ENCODE assay signal across 7 cellular contexts in the genomic region with DNA sequence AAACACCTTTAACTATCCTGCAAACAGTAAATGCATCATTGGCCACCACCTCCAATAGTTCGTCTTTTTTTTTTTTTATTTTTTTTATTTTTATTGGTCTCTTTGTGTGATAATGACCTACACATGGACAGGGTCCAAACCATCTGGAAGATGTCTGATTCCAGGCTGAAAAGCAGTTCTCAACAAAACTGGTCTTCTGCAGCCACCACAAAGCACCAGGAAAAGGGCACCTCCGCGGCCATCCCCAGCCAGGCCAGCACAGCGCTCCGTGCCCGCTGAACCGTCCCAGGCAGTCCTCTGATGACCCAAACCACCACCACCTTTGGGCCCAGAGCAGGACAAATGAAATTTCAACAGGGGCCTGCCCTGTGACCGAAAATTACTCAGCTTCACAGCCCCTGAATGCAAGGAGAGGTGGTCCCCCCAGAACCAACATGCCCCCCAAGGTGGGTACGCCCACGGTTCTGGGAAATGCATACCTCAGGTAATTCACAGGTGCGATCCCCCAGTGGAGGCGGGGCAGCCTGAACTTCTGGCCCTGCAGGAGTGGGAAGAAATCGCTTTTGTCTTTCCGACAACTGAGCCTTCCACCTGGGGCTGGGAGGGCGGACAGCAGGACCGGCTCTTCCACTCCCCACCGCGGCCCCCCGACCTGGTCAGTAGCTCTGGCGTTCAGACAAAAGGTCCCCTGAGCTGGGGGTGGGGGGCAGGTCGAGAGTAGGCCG. TPM values are rescaled to one million over a fixed set of nuclear protein-coding genes. Genes with fewer than 3 reads are reported as not detected.
DNase-seq lines count a peak whose midpoint lies in the region; ATAC-seq and TF ChIP-seq lines count a peak whose summit lies in the region.

No MANE protein-coding gene starts in this region.

- no peak for TF ChIP-seq CTCF in dorsolateral prefrontal cortex (IDR thresholded peaks at IDR 0.05 in 54 of 56, conservative IDR thresholded peaks at IDR 0.05 in 2 of 56; ENCODE audit: low read depth in 1 of 56, partially characterized antibody in 56 of 56)

- H3K79me2 ChIP-seq in GM23248 (ENCODE audit: insufficient read depth), result no peaks in the 10 kb centered on the region; the same call in 1 of the 2 replicates

- peak overlapping the region; percentile 82 for H3K4me3 ChIP-seq in GM23248
- H3K4me3 ChIP-seq in dorsolateral prefrontal cortex, result peak overlapping the region; percentile 49 to 82 (median 71)
- peak overlapping the region; percentile 95 for H3K4me3 ChIP-seq in naive thymus-derived CD4-positive, alpha-beta T cell (ENCODE audit: low read length)

- no peaks in the 10 kb centered on the region for H3K27me3 ChIP-seq in GM23248 (replicated peaks; ENCODE audit: insufficient read depth)
- peaks cover 0 to 11% (median 0%) of the 10 kb centered on the region in 45 donors for H3K27me3 ChIP-seq in dorsolateral prefrontal cortex
- H3K27me3 ChIP-seq in naive thymus-derived CD4-positive, alpha-beta T cell (ENCODE audit: control insufficient read depth in 2 of 2, insufficient read depth in 2 of 2, low read length in 2 of 2), result no peaks in the 10 kb centered on the region

- H3K9me3 ChIP-seq in GM23248 (ENCODE audit: low read depth), result no peaks in the 10 kb centered on the region
- no peaks in the 10 kb centered on the region for H3K9me3 ChIP-seq in naive thymus-derived CD4-positive, alpha-beta T cell (ENCODE audit: control insufficient read depth in 2 of 3, low read length in 3 of 3)

- 0 out of 2 replicates have a peak, but pooled peaks cover 7% of the 10 kb centered on the region for H3F3A ChIP-seq in GM23248 (ENCODE audit: insufficient read depth)

- H3K27ac ChIP-seq in GM23248 (no peak overlapping the region), dorsolateral prefrontal cortex (peak overlapping the region in 54 of 59 donors; percentile 6 to 92 (median 75))
- H3K27ac ChIP-seq in naive thymus-derived CD4-positive, alpha-beta T cell (ENCODE audit: low read depth, low read length), result peak overlapping the region; percentile 94

- peaks cover 23 to 50% (median 43%) of the 10 kb centered on the region in 7 donors for H3K4me1 Mint-ChIP-seq in naive thymus-derived CD4-positive, alpha-beta T cell

- intact Hi-C loops in dorsolateral prefrontal cortex (cut with DNase I) (loop anchor here (5.0 to 10.0 kb wide), 2 partner anchors 208 to 210 kb away; no protein-coding TSS in a partner anchor), head of caudate nucleus (cut with DNase I) (no loop called here)
- intact Hi-C loops in naive thymus-derived CD4-positive, alpha-beta T cell (cut with micrococcal nuclease), result loop anchor here (5.0 to 10.0 kb wide), 4 partner anchors 278 to 1080 kb away; no protein-coding TSS in a partner anchor

- DNase-seq in GM23248 (peak; percentile 45), RPMI7951 (ENCODE audit: low read depth) (peak; percentile 56), dorsolateral prefrontal cortex (peak in 1 of 10 donors; percentile 41), mesenteric fat pad (ENCODE audit: low spot score) (no peak), putamen (ENCODE audit: low spot score) (no peak), head of caudate nucleus (no peak)
- peak in 6 of 9 donors; percentile 20 to 44 (median 34) for DNase-seq in naive thymus-derived CD4-positive, alpha-beta T cell

- H3K9ac ChIP-seq in GM23248, result peak overlapping the region; percentile 70

- ATAC-seq in naive thymus-derived CD4-positive, alpha-beta T cell, result no peak

- H3K4me3 Mint-ChIP-seq in naive thymus-derived CD4-positive, alpha-beta T cell, result peak overlapping the region; percentile 96 to 100 (median 98)

- no peaks in the 10 kb centered on the region for H3K9me2 ChIP-seq in GM23248 (ENCODE audit: insufficient read depth)

- peaks cover 0 to 16% (median 0%) of the 10 kb centered on the region in 11 donors for H3K9me3 Mint-ChIP-seq in naive thymus-derived CD4-positive, alpha-beta T cell

- H2AFZ ChIP-seq in GM23248, result peak overlapping the region; percentile 67; the same call in 1 of the 2 replicates

- H3K27me3 Mint-ChIP-seq in naive thymus-derived CD4-positive, alpha-beta T cell, result peaks cover 0 to 5% (median 0%) of the 10 kb centered on the region in 5 donors

- in situ Hi-C loops in GM23248 (cut with MboI), result loop anchor here (10.0 to 25.0 kb wide), 2 partner anchors 208 to 520 kb away; no protein-coding TSS in a partner anchor

- H3K4me2 ChIP-seq in GM23248 (ENCODE audit: unreplicated experiment), result peak overlapping the region; percentile 75

- H3K27ac Mint-ChIP-seq in naive thymus-derived CD4-positive, alpha-beta T cell, result peak overlapping the region; percentile 91 to 100 (median 98)

- no peaks in the 10 kb centered on the region for H3K36me3 ChIP-seq in GM23248 (ENCODE audit: low read depth)
- peaks cover 0 to 17% (median 7%) of the 10 kb centered on the region in 3 experiments for H3K36me3 ChIP-seq in naive thymus-derived CD4-positive, alpha-beta T cell (ENCODE audit: control insufficient read depth in 2 of 3, insufficient read depth in 3 of 3, low read length in 3 of 3)

- H3K4me1 ChIP-seq in GM23248 (ENCODE audit: insufficient read depth), result peaks cover 7% of the 10 kb centered on the region; the same call in 1 of the 2 replicates
- H3K4me1 ChIP-seq in naive thymus-derived CD4-positive, alpha-beta T cell (ENCODE audit: control insufficient read depth in 2 of 2, insufficient read depth in 2 of 2, low read length in 2 of 2), result peaks cover 34 to 46% of the 10 kb centered on the region in 2 donors

- POLR2A ChIA-PET in naive thymus-derived CD4-positive, alpha-beta T cell (lab: Charles Lee), result interaction anchor here (0.6 to 7.9 kb wide), 18 partner anchors 8 to 353 kb away, joined by 3 to 338 read pairs (median 6); no protein-coding TSS in a partner anchor

- H3K36me3 Mint-ChIP-seq in naive thymus-derived CD4-positive, alpha-beta T cell, result peaks cover 13 to 59% (median 34%) of the 10 kb centered on the region in 5 donors

- CTCF ChIA-PET in naive thymus-derived CD4-positive, alpha-beta T cell (lab: Charles Lee), result interaction anchor here (0.8 to 4.3 kb wide), 14 partner anchors 31 to 359 kb away, joined by 3 to 32 read pairs (median 4); no protein-coding TSS in a partner anchor

- H4K20me1 ChIP-seq in GM23248 (ENCODE audit: insufficient read depth), result no peaks in the 10 kb centered on the region

- WGBS in GM23248 (ENCODE audit: low coverage in 1 of 2, low lambda C conversion rate in 2 of 2, missing lambda C conversion rate in 2 of 2), 2 experiments, result 10 to 11% methylated on average over 22 of the region's 22 CpGs

RNA-seq across cellular contexts. Expression of a gene that starts 1.6 kb away (rescaled TPM):
- 2.4 and 4.8 TPM in 2 replicates for total RNA-seq in GM23248 (2014; rRNA removed; shearing (Covaris generic))
- polyA plus RNA-seq in GM23248 (2016; fragmentation: Nextera tagmentation; extraction: Ambion mirVana), result 1.3 and 1.4 TPM in 2 replicates
- total RNA-seq in RPMI7951 (2014; rRNA removed; shearing (Covaris generic)), result 43.0 and 43.5 TPM in 2 replicates
- total RNA-seq in dorsolateral prefrontal cortex (10 to 100 TPM; 11.0 to 65.3 (median 37.1) TPM), mesenteric fat pad (17.4 TPM)
- 100 to 1,000 TPM; 200 to 329 (median 290) TPM for total RNA-seq in naive thymus-derived CD4-positive, alpha-beta T cell
- 100 to 1,000 TPM in 1 of 2 donors, 10 to 100 TPM in 1; 90.6 to 115 TPM for polyA plus RNA-seq in naive thymus-derived CD4-positive, alpha-beta T cell

Comparison
In these comparisons a context has a peak if more than half of its experiments do, and no peak if none do; other contexts are left out.
1. DNase-seq: peak in GM23248 (single experiment), RPMI7951 (single experiment) and naive thymus-derived CD4-positive, alpha-beta T cell (6 of 9); none in mesenteric fat pad (single experiment), putamen (single experiment) and head of caudate nucleus (0 of 42).
2. Peak in every context shown above with its lines, with median percentiles within 50 percentile points of each other: H3K4me3 ChIP-seq.